In the genomic region with DNA sequence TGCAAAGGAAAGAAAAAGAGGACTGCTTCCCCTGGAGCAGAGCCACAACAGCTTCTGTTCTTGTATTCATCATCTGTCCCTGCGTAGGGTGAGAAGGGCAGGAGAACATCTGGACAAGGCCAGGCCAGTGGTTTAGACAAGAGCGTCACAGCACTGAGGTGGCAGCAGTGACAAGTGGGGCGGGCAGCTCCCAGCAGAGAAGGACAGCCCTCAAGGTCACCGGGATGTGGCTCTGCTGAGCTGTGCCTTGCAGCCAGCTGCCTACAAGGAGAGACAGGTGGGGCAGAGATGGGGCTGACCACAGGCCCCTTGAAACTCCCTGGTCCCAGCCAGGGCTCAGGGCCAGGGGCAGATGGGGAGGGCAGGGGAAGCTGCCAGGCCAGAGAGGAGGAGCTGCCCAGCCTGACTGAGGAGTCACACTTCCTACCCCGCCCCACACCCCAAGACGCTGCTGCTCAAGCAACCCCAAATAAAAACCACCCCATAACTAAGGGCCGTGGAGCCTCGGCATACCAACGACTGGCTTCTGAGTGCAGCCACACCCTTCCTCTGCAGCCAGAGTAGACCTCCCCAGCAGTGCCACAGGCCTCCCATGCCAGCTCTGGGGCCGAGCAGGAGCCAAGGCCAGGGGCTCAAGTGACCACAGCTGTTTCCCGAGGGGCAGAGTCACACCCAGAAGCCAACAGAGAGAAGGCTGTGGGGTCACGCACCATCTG, we compare ENCODE assay signal across 11 cellular contexts. TPM values are rescaled to one million over a fixed set of nuclear protein-coding genes. Genes with fewer than 3 reads are reported as not detected.
DNase-seq lines count a peak whose midpoint lies in the region; ATAC-seq and TF ChIP-seq lines count a peak whose summit lies in the region.
"Had no signal": no experiment of that assay in that cellular context is flagged by ENCODE, and none has a peak within 500 bp of the region (broad histone marks: within the 10 kb centered on the region; RNA-seq: fewer than 3 reads in every experiment).

No MANE protein-coding gene starts in this region.

- ATAC-seq in right cardiac atrium (peak; percentile 10 to 42), GM18870 (IDR thresholded peaks at IDR 0.05; ENCODE audit: unreplicated experiment) (no peak), GM21576 (IDR thresholded peaks at IDR 0.05; ENCODE audit: unreplicated experiment) (no peak)
- ATAC-seq: activated CD8-positive, alpha-beta T cell treated with anti-CD3 and anti-CD28 coated beads, Interleukin-2, amount 10 ng/mL, durations not matched to agents 7 days and 5 days had no signal

- 58% methylated on average over 12 of the region's 12 CpGs for WGBS in right cardiac atrium

- H3K27ac ChIP-seq in right cardiac atrium (ENCODE audit: low read length) (peak overlapping the region; percentile 31), tibial artery (no peak overlapping the region), OCI-LY7 (ENCODE audit: low read depth, low read length, poor library complexity, severe bottlenecking) (no peak overlapping the region)

- H3K4me1 ChIP-seq in right cardiac atrium (ENCODE audit: control insufficient read depth, insufficient read depth, low read length), result peaks cover 23% of the 10 kb centered on the region
- H3K4me1 ChIP-seq in tibial artery, result peaks cover 0 to 51% (median 37%) of the 10 kb centered on the region in 4 donors
- no peaks in the 10 kb centered on the region for H3K4me1 ChIP-seq in OCI-LY7 (ENCODE audit: insufficient read depth, low read length, poor library complexity, severe bottlenecking)

- no peaks in the 10 kb centered on the region for H3K36me3 Mint-ChIP-seq in activated CD4-positive, alpha-beta T cell treated with anti-CD3 and anti-CD28 coated beads, Interleukin-2, amount 10 ng/mL, durations not matched to agents 7 days and 5 days (ENCODE audit: low read depth)
- H3K36me3 Mint-ChIP-seq: mesothelial cell of epicardium had no signal

- H3K4me1 Mint-ChIP-seq in activated CD4-positive, alpha-beta T cell treated with anti-CD3 and anti-CD28 coated beads, Interleukin-2, amount 10 ng/mL, durations not matched to agents 7 days and 5 days, result peaks cover 50% of the 10 kb centered on the region

- intact Hi-C loops in right cardiac atrium (cut with DNase I) (no loop called here), tibial artery (cut with DNase I; ENCODE audit: low total_unique reads) (no loop called here), OCI-LY7 (cut with micrococcal nuclease; ENCODE audit: unreplicated experiment) (no loop called here)

- CTCF ChIA-PET in activated CD4-positive, alpha-beta T cell treated with anti-CD3 and anti-CD28 coated beads, Interleukin-2, amount 10 ng/mL, durations not matched to agents 7 days and 5 days (lab: Charles Lee), result interaction anchor here (1.1 kb wide), 1 partner anchor 12 kb away, joined by 3 read pairs; no protein-coding TSS in a partner anchor
- CTCF ChIA-PET in OCI-LY7 (lab: Charles Lee; ENCODE audit: unreplicated experiment), result no interaction called here

- no peaks in the 10 kb centered on the region for H3K9me3 ChIP-seq in right cardiac atrium (ENCODE audit: control insufficient read depth, low read length)
- no peaks in the 10 kb centered on the region for H3K9me3 ChIP-seq in tibial artery
- no peaks in the 10 kb centered on the region for H3K9me3 ChIP-seq in OCI-LY7 (ENCODE audit: low read length)
- H3K9me3 ChIP-seq: ascending aorta had no signal

- H4K20me1 ChIP-seq in OCI-LY7 (ENCODE audit: insufficient read depth, low read length), result no peaks in the 10 kb centered on the region

- no peaks in the 10 kb centered on the region for H3K79me2 ChIP-seq in OCI-LY7 (ENCODE audit: insufficient read depth, low read depth, low read length)

- no peaks in the 10 kb centered on the region for H3K9me3 Mint-ChIP-seq in activated CD4-positive, alpha-beta T cell treated with anti-CD3 and anti-CD28 coated beads, Interleukin-2, amount 10 ng/mL, durations not matched to agents 7 days and 5 days
- H3K9me3 Mint-ChIP-seq: mesothelial cell of epicardium had no signal

- H3K4me2 ChIP-seq in OCI-LY7 (ENCODE audit: low read length), result no peak overlapping the region

- H3K9me2 ChIP-seq in OCI-LY7 (ENCODE audit: insufficient read depth, low read length), result no peaks in the 10 kb centered on the region

- H3K4me3 ChIP-seq in right cardiac atrium (ENCODE audit: low read length), result no peak overlapping the region
- H3K4me3 ChIP-seq in tibial artery, result no peak overlapping the region
- no peak overlapping the region for H3K4me3 ChIP-seq in OCI-LY7 (ENCODE audit: low read depth, low read length, poor library complexity, severe bottlenecking)
- H3K4me3 ChIP-seq: ascending aorta had no signal

- peak overlapping the region; percentile 85 for H3K27ac Mint-ChIP-seq in activated CD4-positive, alpha-beta T cell treated with anti-CD3 and anti-CD28 coated beads, Interleukin-2, amount 10 ng/mL, durations not matched to agents 7 days and 5 days
- H3K27ac Mint-ChIP-seq: activated CD8-positive, alpha-beta T cell treated with anti-CD3 and anti-CD28 coated beads, Interleukin-2, amount 10 ng/mL, durations not matched to agents 7 days and 5 days had no signal

- no TSS peak for BruUV-seq in OCI-LY7 (replicated peaks; lab: Mats Ljungman, UMichigan)

- TF ChIP-seq CTCF in tibial artery (IDR thresholded peaks at IDR 0.05), result no peak
- TF ChIP-seq CTCF in OCI-LY7 (conservative IDR thresholded peaks at IDR 0.05; ENCODE audit: low read length), result no peak

- H3K36me3 ChIP-seq in tibial artery (no peaks in the 10 kb centered on the region), OCI-LY7 (ENCODE audit: insufficient read depth, low read length) (no peaks in the 10 kb centered on the region)
- H3K36me3 ChIP-seq: ascending aorta had no signal

- peak overlapping the region; percentile 9 for H3K4me3 Mint-ChIP-seq in activated CD4-positive, alpha-beta T cell treated with anti-CD3 and anti-CD28 coated beads, Interleukin-2, amount 10 ng/mL, durations not matched to agents 7 days and 5 days
- H3K4me3 Mint-ChIP-seq: activated CD8-positive, alpha-beta T cell treated with anti-CD3 and anti-CD28 coated beads, Interleukin-2, amount 10 ng/mL, durations not matched to agents 7 days and 5 days; mesothelial cell of epicardium had no signal

- H3K27me3 Mint-ChIP-seq in activated CD4-positive, alpha-beta T cell treated with anti-CD3 and anti-CD28 coated beads, Interleukin-2, amount 10 ng/mL, durations not matched to agents 7 days and 5 days, result peaks cover 7% of the 10 kb centered on the region

- H3K27me3 ChIP-seq in right cardiac atrium (ENCODE audit: control insufficient read depth, insufficient read depth) (no peaks in the 10 kb centered on the region), tibial artery (no peaks in the 10 kb centered on the region)
- H3K27me3 ChIP-seq: ascending aorta had no signal

- no peak overlapping the region for H2AFZ ChIP-seq in OCI-LY7 (ENCODE audit: low read length)

- POLR2A ChIA-PET in activated CD4-positive, alpha-beta T cell treated with anti-CD3 and anti-CD28 coated beads, Interleukin-2, amount 10 ng/mL, durations not matched to agents 7 days and 5 days (lab: Charles Lee), result no interaction called here
- POLR2A ChIA-PET in OCI-LY7 (lab: Charles Lee), result no interaction called here

- peak; percentile 17 for DNase-seq in activated CD4-positive, alpha-beta T cell treated with anti-CD3 and anti-CD28 coated beads, Interleukin-2, amount 10 ng/mL, durations not matched to agents 7 days and 5 days
- no peak for DNase-seq in activated CD4-positive, alpha-beta T cell treated with anti-CD3 and anti-CD28 coated beads, Interleukin-2, amount 50 U/mL, for 1 hour
- peak; percentile 67 for DNase-seq in activated effector memory CD4-positive, alpha-beta T cell treated with anti-CD3 and anti-CD28 coated beads, Interleukin-2, amount 50 U/mL, for 16 hours
- DNase-seq in right cardiac atrium (peak in 2 of 3 donors; percentile 68), tibial artery (peak; percentile 23 to 62), OCI-LY7 (ENCODE audit: low spot score) (no peak)
- DNase-seq: activated CD8-positive, alpha-beta T cell treated with anti-CD3 and anti-CD28 coated beads, Interleukin-2, amount 10 ng/mL, durations not matched to agents 7 days and 5 days had no signal

RNA-seq across cellular contexts. Expression of gene RAB11FIP5, which starts 5.4 kb away (rescaled TPM):
- 1 to 10 TPM; 8.5 to 8.7 TPM for total RNA-seq in activated CD4-positive, alpha-beta T cell treated with anti-CD3 and anti-CD28 coated beads, Interleukin-2, amount 10 ng/mL, durations not matched to agents 7 days and 5 days
- total RNA-seq in right cardiac atrium (10 to 100 TPM; 23.6 to 27.3 (median 25.9) TPM), OCI-LY7 (2022) (0.66 TPM in 1 of 2 replicates, not detected in the other)
- 17.2 TPM for polyA plus RNA-seq in right cardiac atrium
- total RNA-seq in OCI-LY7 (2014; rRNA removed; shearing (Covaris generic)), result 0.05 and 0.13 TPM in 2 replicates

RNA-seq across cellular contexts. Expression of gene SFXN5, which starts 35.9 kb away (rescaled TPM):
- 1 to 10 TPM; 7.0 to 10.0 TPM for total RNA-seq in activated CD4-positive, alpha-beta T cell treated with anti-CD3 and anti-CD28 coated beads, Interleukin-2, amount 10 ng/mL, durations not matched to agents 7 days and 5 days
- total RNA-seq in right cardiac atrium (10 to 100 TPM; 10.1 to 12.1 (median 10.8) TPM), OCI-LY7 (2022) (9.9 and 10.5 TPM in 2 replicates)
- polyA plus RNA-seq in right cardiac atrium, result 7.6 TPM
- 4.5 and 7.8 TPM in 2 replicates for total RNA-seq in OCI-LY7 (2014; rRNA removed; shearing (Covaris generic))

Comparison
In these comparisons a context has a peak if more than half of its experiments do, and no peak if none do; other contexts are left out.
1. DNase-seq: peak in activated CD4-positive, alpha-beta T cell treated with anti-CD3 and anti-CD28 coated beads, Interleukin-2, amount 10 ng/mL, durations not matched to agents 7 days and 5 days (single experiment), activated effector memory CD4-positive, alpha-beta T cell treated with anti-CD3 and anti-CD28 coated beads, Interleukin-2, amount 50 U/mL, for 16 hours (single experiment), right cardiac atrium (2 of 3) and tibial artery (2 of 2); none in activated CD4-positive, alpha-beta T cell treated with anti-CD3 and anti-CD28 coated beads, Interleukin-2, amount 50 U/mL, for 1 hour (single experiment) and OCI-LY7 (single experiment).
2. ATAC-seq: peak in right cardiac atrium (2 of 2); none in GM18870 (single experiment) and GM21576 (single experiment).
3. RNA of gene RAB11FIP5, which starts 5.4 kb away (total RNA-seq): 23.6 to 27.3 TPM in right cardiac atrium and 8.5 to 8.7 TPM in activated CD4-positive, alpha-beta T cell treated with anti-CD3 and anti-CD28 coated beads, Interleukin-2, amount 10 ng/mL, durations not matched to agents 7 days and 5 days; 0.05 to 0.66 TPM in OCI-LY7; every median in the first group is over 4 times any median in the second.